ENCODE assay signal across 8 cellular contexts in genomic region chr11:60950933-60951610, GRCh38. TPM values are rescaled to one million over a fixed set of nuclear protein-coding genes. Genes with fewer than 3 reads are reported as not detected.
DNase-seq lines count a peak whose midpoint lies in the region; ATAC-seq lines count a peak whose summit lies in the region.

No MANE protein-coding gene starts in this region.

- peak; percentile 57 for DNase-seq in activated naive CD4-positive, alpha-beta T cell treated with anti-CD3 and anti-CD28 coated beads, Interleukin-2, amount 50 U/mL, for 16 hours
- DNase-seq in left kidney (ENCODE audit: low read depth, low spot score), result peak; percentile 66
- peak; percentile 46 for DNase-seq in stimulated activated naive CD8-positive, alpha-beta T cell treated with anti-CD3 and anti-CD28 coated beads, Interleukin-15, Interleukin-2, amounts not matched to agents 100 U/mL and 50 U/mL, for 24 hours
- DNase-seq in cerebellum (ENCODE audit: low spot score), result no peak
- DNase-seq in hippocampal formation (lab: John Stamatoyannopoulos, UW), result no peak

- ATAC-seq in GM21717 (IDR thresholded peaks at IDR 0.05; ENCODE audit: unreplicated experiment) (peak; percentile 29), GM19452 (IDR thresholded peaks at IDR 0.05; ENCODE audit: unreplicated experiment) (no peak), HG03457 (IDR thresholded peaks at IDR 0.05; ENCODE audit: unreplicated experiment) (no peak)
- ATAC-seq in stimulated activated naive CD8-positive, alpha-beta T cell treated with anti-CD3 and anti-CD28 coated beads, Interleukin-15, Interleukin-2, amounts not matched to agents 100 U/mL and 50 U/mL, for 24 hours, result peak; percentile 31

RNA-seq across cellular contexts. Expression of gene SLC15A3, which starts 0.9 kb away (rescaled TPM):
- total RNA-seq in cerebellum, result 3.3 TPM

RNA-seq across cellular contexts. Expression of gene CD6, which starts 20.4 kb away (rescaled TPM):
- 0.27 TPM for total RNA-seq in cerebellum

RNA-seq across cellular contexts. Expression of gene TMEM132A, which starts 26.8 kb away (rescaled TPM):
- total RNA-seq in cerebellum, result 69.1 TPM

RNA-seq across cellular contexts. Expression of gene TMEM109, which starts 37.1 kb away (rescaled TPM):
- total RNA-seq in cerebellum, result 7.3 TPM

RNA-seq across cellular contexts. Expression of gene PRPF19, which starts 44.7 kb away (rescaled TPM):
- 48.2 TPM for total RNA-seq in cerebellum

Comparison
In these comparisons a context has a peak if more than half of its experiments do, and no peak if none do; other contexts are left out.
1. ATAC-seq: peak in GM21717 (single experiment) and stimulated activated naive CD8-positive, alpha-beta T cell treated with anti-CD3 and anti-CD28 coated beads, Interleukin-15, Interleukin-2, amounts not matched to agents 100 U/mL and 50 U/mL, for 24 hours (single experiment); none in GM19452 (single experiment) and HG03457 (single experiment).
2. DNase-seq: peak in activated naive CD4-positive, alpha-beta T cell treated with anti-CD3 and anti-CD28 coated beads, Interleukin-2, amount 50 U/mL, for 16 hours (single experiment), left kidney (single experiment) and stimulated activated naive CD8-positive, alpha-beta T cell treated with anti-CD3 and anti-CD28 coated beads, Interleukin-15, Interleukin-2, amounts not matched to agents 100 U/mL and 50 U/mL, for 24 hours (single experiment); none in cerebellum (single experiment) and hippocampal formation (0 of 2).